In genomic region chrX:40140706-40141499, GRCh38 we compare ENCODE assay signal across 10 cellular contexts. TPM values are rescaled to one million over a fixed set of nuclear protein-coding genes. Genes with fewer than 3 reads are reported as not detected.
A peak's percentile ranks its signal among the peaks of the same experiment; 100 is the strongest.
DNase-seq lines count a peak whose midpoint lies in the region; ATAC-seq and TF ChIP-seq lines count a peak whose summit lies in the region.
"Had no signal": no experiment of that assay in that cellular context is flagged by ENCODE, and none has a peak within 500 bp of the region (broad histone marks: within the 10 kb centered on the region; RNA-seq: fewer than 3 reads in every experiment).

No MANE protein-coding gene starts in this region.

- TF ChIP-seq POLR2A in breast epithelium (IDR thresholded peaks at IDR 0.05) (no peak), gastrocnemius medialis (IDR thresholded peaks at IDR 0.05) (no peak), spleen (IDR thresholded peaks at IDR 0.05) (no peak)

- TF ChIP-seq CTCF in HEK293 (tag by site-specific recombination; IDR thresholded peaks at IDR 0.05) (no peak), breast epithelium (IDR thresholded peaks at IDR 0.05) (no peak), gastrocnemius medialis (IDR thresholded peaks at IDR 0.05 in 4 of 5, conservative IDR thresholded peaks at IDR 0.05 in 1 of 5) (no peak), spleen (IDR thresholded peaks at IDR 0.05 in 8 of 11, conservative IDR thresholded peaks at IDR 0.05 in 3 of 11) (no peak)

- POLR2A ChIA-PET in HEK293 (lab: Yijun Ruan, JAX): interaction anchor here (2.2 kb wide), 2 partner anchors 10 to 43 kb away, joined by 7 to 8 read pairs; partner anchors contain the start of gene BCOR

- peaks cover 2 to 39% of the 10 kb centered on the region in 2 donors for H3K27me3 ChIP-seq in breast epithelium
- H3K27me3 ChIP-seq in gastrocnemius medialis: peaks cover 0 to 12% (median 7%) of the 10 kb centered on the region in 3 donors
- peaks cover 0 to 18% (median 10%) of the 10 kb centered on the region in 7 donors for H3K27me3 ChIP-seq in spleen (replicated peaks in 1 of 7)

- peaks cover 0 to 10% of the 10 kb centered on the region in 2 experiments; a peak in 1 of 3 replicates for H3K36me3 ChIP-seq in HEK293 (ENCODE audit: control insufficient read depth in 2 of 2, insufficient read depth in 1 of 2, low read length in 2 of 2)
- no peaks in the 10 kb centered on the region for H3K36me3 ChIP-seq in breast epithelium
- no peaks in the 10 kb centered on the region for H3K36me3 ChIP-seq in gastrocnemius medialis
- no peaks in the 10 kb centered on the region for H3K36me3 ChIP-seq in spleen

- CTCF ChIA-PET in HEK293 (lab: Yijun Ruan, JAX): interaction anchor here (0.6 to 0.7 kb wide), 2 partner anchors 9 to 24 kb away, joined by 3 read pairs; no protein-coding TSS in a partner anchor

- in situ Hi-C loops in gastrocnemius medialis (cut with MboI; ENCODE audit: low sequenced_read_pairs in 4 of 4): loop anchor here in 1 of 4 donors (10.0 kb wide), 1 partner anchor 46 kb away; the partner anchor contains the start of gene BCOR

- no peak overlapping the region for H3K4me3 ChIP-seq in HEK293 (ENCODE audit: low read depth, low read length)
- peak overlapping the region in 1 of 3 donors; percentile 1 for H3K4me3 ChIP-seq in breast epithelium
- no peak overlapping the region for H3K4me3 ChIP-seq in gastrocnemius medialis
- no peak overlapping the region for H3K4me3 ChIP-seq in spleen

- DNase-seq in breast epithelium (ENCODE audit: low spot score in 2 of 2): peak in 1 of 2 donors; percentile 64
- peak; percentile 76 for DNase-seq in kidney tubule cell (ENCODE audit: low spot score)
- DNase-seq in gastrocnemius medialis: peak in 1 of 2 donors; percentile 48
- DNase-seq in activated CD8-positive, alpha-beta memory T cell treated with anti-CD3 and anti-CD28 coated beads, Interleukin-2, amount 50 U/mL, for 48 hours: no peak
- no peak for DNase-seq in COR-L47 (lab: John Stamatoyannopoulos, UW)
- no peak for DNase-seq in spleen
- DNase-seq: effector CD4-positive, alpha-beta T cell; Karpas-422 had no signal

- H3K9me3 ChIP-seq in HEK293 (ENCODE audit: control insufficient read depth, insufficient read depth, low read depth, low read length) (no peaks in the 10 kb centered on the region), breast epithelium (no peaks in the 10 kb centered on the region), gastrocnemius medialis (no peaks in the 10 kb centered on the region), spleen (no peaks in the 10 kb centered on the region)

- 49 to 59% (median 56%) methylated on average over 4 to 12 of the region's 12 CpGs for WGBS in spleen, 5 donors

- intact Hi-C loops in breast epithelium (cut with DNase I; ENCODE audit: low total_unique reads): no loop called here
- intact Hi-C loops in gastrocnemius medialis (cut with DNase I; ENCODE audit: low total_unique reads): no loop called here
- intact Hi-C loops in spleen (cut with DNase I; ENCODE audit: low total_unique reads): no loop called here

- H3K27ac ChIP-seq in HEK293 (ENCODE audit: extremely low read depth, low read depth, low read length) (peak overlapping the region; percentile 12; the same call in 1 of the 2 replicates), breast epithelium (peak overlapping the region; percentile 73 to 79), gastrocnemius medialis (peak overlapping the region in 3 of 4 donors; percentile 43 to 69 (median 48)), spleen (no peak overlapping the region)

- peak; percentile 64 to 75 for ATAC-seq in gastrocnemius medialis
- ATAC-seq in GM18873 (IDR thresholded peaks at IDR 0.05; ENCODE audit: low FRiP score, unreplicated experiment): no peak

- peaks cover 5% of the 10 kb centered on the region; the same call in 1 of the 2 replicates for H3K4me1 ChIP-seq in HEK293 (ENCODE audit: control insufficient read depth, insufficient read depth, low read length)
- H3K4me1 ChIP-seq in breast epithelium: peaks cover 4 to 5% of the 10 kb centered on the region in 2 donors
- peaks cover 0 to 14% of the 10 kb centered on the region in 2 donors for H3K4me1 ChIP-seq in gastrocnemius medialis
- peaks cover 0 to 20% (median 5%) of the 10 kb centered on the region in 6 donors for H3K4me1 ChIP-seq in spleen

TF ChIP-seq in HEK293, 187 proteins besides CTCF, POLR2A, EP300 and RAD21:
- TF ChIP-seq ZNF600 (tag by site-specific recombination; IDR thresholded peaks at IDR 0.05) (peak; percentile 71), ZBTB8A (tag by site-specific recombination; IDR thresholded peaks at IDR 0.05) (peak; percentile 57), ZNF114 (tag by site-specific recombination; IDR thresholded peaks at IDR 0.05) (no peak), PBX3 (CRISPR knock-in tag; IDR thresholded peaks at IDR 0.05) (0 out of 2 replicates have a peak, but pooled peaks have one; percentile 6), ZNF530 (tag by site-specific recombination; IDR thresholded peaks at IDR 0.05; ENCODE audit: low read depth) (no peak), ZNF335 (tag by site-specific recombination; conservative IDR thresholded peaks at IDR 0.05) (no peak), ZNF529 (tag by site-specific recombination; IDR thresholded peaks at IDR 0.05; ENCODE audit: insufficient replicate concordance) (no peak), ZNF133 (tag by site-specific recombination; IDR thresholded peaks at IDR 0.05) (no peak), ZNF707 (tag by site-specific recombination; IDR thresholded peaks at IDR 0.05) (no peak), ZNF785 (tag by site-specific recombination; IDR thresholded peaks at IDR 0.05) (no peak), ZNF23 (tag by site-specific recombination; IDR thresholded peaks at IDR 0.05; ENCODE audit: borderline replicate concordance) (no peak), ZFP3 (tag by site-specific recombination; IDR thresholded peaks at IDR 0.05; ENCODE audit: low read depth) (no peak), ZBTB6 (tag by site-specific recombination; IDR thresholded peaks at IDR 0.05) (peak; percentile 74)
TF ChIP-seq in HEK293: peak in this region for 4.

RNA-seq across cellular contexts. Expression of gene BCOR, which starts 43.1 kb away (rescaled TPM):
- total RNA-seq in breast epithelium (10 to 100 TPM; 11.7 to 28.1 (median 27.9) TPM), gastrocnemius medialis (10 to 100 TPM in 3 of 4 donors, 1 to 10 TPM in 1; 6.5 to 43.8 (median 18.4) TPM), spleen (10 to 100 TPM; 26.1 to 38.6 (median 31.8) TPM)
- 10 to 100 TPM in 1 of 3 donors, 1 to 10 TPM in 2; 8.3 to 13.1 (median 9.8) TPM for polyA plus RNA-seq in spleen

Comparison
In these comparisons a context has a peak if more than half of its experiments do, and no peak if none do; other contexts are left out.
1. H3K27ac ChIP-seq: peak in HEK293 (single experiment), breast epithelium (2 of 2) and gastrocnemius medialis (3 of 4); none in spleen (0 of 8).